23 cellular contexts compared by ENCODE assay signal in the genomic region with DNA sequence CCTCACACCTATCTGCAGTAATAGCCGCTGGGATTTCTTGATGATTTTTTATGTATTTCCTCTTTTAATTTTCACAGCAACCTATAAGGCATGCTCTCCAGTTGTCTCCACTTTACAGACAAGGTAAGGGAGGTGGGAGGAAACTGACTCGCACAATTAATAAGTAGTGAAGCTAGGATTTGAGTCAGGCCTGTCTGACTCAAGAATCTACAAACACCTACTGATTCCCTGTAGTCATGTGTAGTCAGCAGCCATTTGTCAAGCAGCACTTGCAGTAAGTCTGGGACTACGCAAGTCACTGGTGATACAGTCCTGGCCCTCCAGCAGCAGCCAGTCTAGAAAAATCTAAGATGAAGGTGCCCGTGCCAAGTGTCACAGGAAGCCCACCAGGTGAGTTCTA.
DNase-seq lines count a peak whose midpoint lies in the region; ATAC-seq, FAIRE-seq and TF ChIP-seq lines count a peak whose summit lies in the region.
"Had no signal": no experiment of that assay in that cellular context is flagged by ENCODE, and none has a peak within 500 bp of the region (broad histone marks: within the 10 kb centered on the region; RNA-seq: fewer than 3 reads in every experiment).

No MANE protein-coding gene starts in this region.

- H3K27ac ChIP-seq in A549 (peak overlapping the region; percentile 39 to 70), Panc1 (ENCODE audit: low read length) (no peak overlapping the region), fibroblast of lung (ENCODE audit: insufficient read depth, low read length) (no peak overlapping the region)
- H3K27ac ChIP-seq: BLaER1, breast epithelium, parathyroid adenoma, SJCRH30, suprapubic skin, uterus had no signal

- no peaks in the 10 kb centered on the region for H4K20me1 ChIP-seq in fibroblast of lung (ENCODE audit: control insufficient read depth, extremely low read depth, insufficient read depth, low read length)
- H4K20me1 ChIP-seq: BLaER1 had no signal

- no peak overlapping the region for H3K4me3 Mint-ChIP-seq in activated CD4-positive, alpha-beta T cell treated with anti-CD3 and anti-CD28 coated beads for 36 hours
- H3K4me3 Mint-ChIP-seq in activated CD4-positive, alpha-beta T cell treated with anti-CD3 and anti-CD28 coated beads, Interleukin-2, amount 10 ng/mL, durations not matched to agents 7 days and 5 days, result no peak overlapping the region
- H3K4me3 Mint-ChIP-seq: activated naive CD8-positive, alpha-beta T cell treated with anti-CD3 and anti-CD28 coated beads, Interleukin-2, amount 10 ng/mL, durations not matched to agents 7 days and 5 days; dendritic cell treated with granulocyte-macrophage colony-stimulating factor and Interleukin-4, amounts not matched to agents 40 ng/mL and 50 ng/mL, for 4 days; naive thymus-derived CD4-positive, alpha-beta T cell; T-helper 17 cell; WTC11 had no signal

- peaks cover 17% of the 10 kb centered on the region for H3K4me1 Mint-ChIP-seq in activated CD4-positive, alpha-beta T cell treated with anti-CD3 and anti-CD28 coated beads for 36 hours
- no peaks in the 10 kb centered on the region for H3K4me1 Mint-ChIP-seq in activated CD4-positive, alpha-beta T cell treated with anti-CD3 and anti-CD28 coated beads, Interleukin-2, amount 10 ng/mL, durations not matched to agents 7 days and 5 days
- H3K4me1 Mint-ChIP-seq: activated naive CD8-positive, alpha-beta T cell treated with anti-CD3 and anti-CD28 coated beads, Interleukin-2, amount 10 ng/mL, durations not matched to agents 7 days and 5 days; naive thymus-derived CD4-positive, alpha-beta T cell; T-helper 17 cell had no signal

- TF ChIP-seq CTCF in A549 (IDR thresholded peaks at IDR 0.05) (no peak), Panc1 (IDR thresholded peaks at IDR 0.05) (no peak), fibroblast of lung (conservative IDR thresholded peaks at IDR 0.05 in 1 of 2, IDR thresholded peaks at IDR 0.05 in 1 of 2; ENCODE audit: low read depth in 1 of 2, low read length in 2 of 2) (no peak)

- no peaks in the 10 kb centered on the region for H3K79me2 ChIP-seq in fibroblast of lung (ENCODE audit: control insufficient read depth, insufficient read depth, low read length)
- H3K79me2 ChIP-seq: parathyroid adenoma had no signal

- H2AFZ ChIP-seq in fibroblast of lung (ENCODE audit: low read length), result no peak overlapping the region

- H3K9me3 ChIP-seq in A549, result no peaks in the 10 kb centered on the region
- H3K9me3 ChIP-seq in Panc1 (ENCODE audit: control insufficient read depth, insufficient read depth, low read depth, low read length), result no peaks in the 10 kb centered on the region
- H3K9me3 ChIP-seq in fibroblast of lung (ENCODE audit: control insufficient read depth, insufficient read depth, low read depth, low read length), result no peaks in the 10 kb centered on the region
- H3K9me3 ChIP-seq: BLaER1, breast epithelium, SJCRH30, suprapubic skin, uterus had no signal

- no peak for TF ChIP-seq RAD21 in A549 (conservative IDR thresholded peaks at IDR 0.05 in 1 of 2, IDR thresholded peaks at IDR 0.05 in 1 of 2)

- no peak for TF ChIP-seq EP300 in A549 (IDR thresholded peaks at IDR 0.05)

- no peak for FAIRE-seq in A549 (lab: Jason Lieb, UNC)
- FAIRE-seq: frontal cortex, G401.6 had no signal

- POLR2A ChIA-PET in activated CD4-positive, alpha-beta T cell treated with anti-CD3 and anti-CD28 coated beads for 36 hours (lab: Charles Lee), result interaction anchor here (1.2 kb wide), 1 partner anchor 279 kb away, joined by 3 read pairs; no protein-coding TSS in a partner anchor
- POLR2A ChIA-PET in activated CD4-positive, alpha-beta T cell treated with anti-CD3 and anti-CD28 coated beads, Interleukin-2, amount 10 ng/mL, durations not matched to agents 7 days and 5 days (lab: Charles Lee), result no interaction called here
- POLR2A ChIA-PET in A549 (lab: Yijun Ruan, JAX) (interaction anchor here (0.5 kb wide), 1 partner anchor 10 kb away, joined by 4 read pairs; no protein-coding TSS in a partner anchor), Panc1 (lab: Charles Lee) (no interaction called here)

- DNase-seq in activated CD4-positive, alpha-beta T cell treated with anti-CD3 and anti-CD28 coated beads for 36 hours, result peak; percentile 57
- DNase-seq in activated CD4-positive, alpha-beta T cell treated with anti-CD3 and anti-CD28 coated beads, Interleukin-2, amount 10 ng/mL, durations not matched to agents 7 days and 5 days, result no peak
- peak in 1 of 2 experiments; percentile 46 for DNase-seq in A549 (ENCODE audit: low read depth in 1 of 2, low spot score in 1 of 2)
- DNase-seq in Panc1 (ENCODE audit: low read depth, low spot score), result no peak
- peak; percentile 38 to 41 for DNase-seq in fibroblast of lung (ENCODE audit: low read depth in 2 of 2)
- DNase-seq in stimulated activated CD8-positive, alpha-beta memory T cell treated with anti-CD3 and anti-CD28 coated beads, Interleukin-4, amount 100 ng/mL, for 48 hours, result no peak
- no peak for DNase-seq in left cardiac atrium
- DNase-seq: 8988T; activated naive CD8-positive, alpha-beta T cell treated with anti-CD3 and anti-CD28 coated beads, Interleukin-2, amount 10 ng/mL, durations not matched to agents 7 days and 5 days; naive thymus-derived CD4-positive, alpha-beta T cell; NCI-H526 treated with DMSO at 0.1 percent for 48 hours had no signal

- no peak overlapping the region for H3K4me3 ChIP-seq in A549
- H3K4me3 ChIP-seq in Panc1 (ENCODE audit: low read depth in 2 of 2, low read length in 2 of 2), result no peak overlapping the region
- H3K4me3 ChIP-seq in fibroblast of lung (replicated peaks in 1 of 4; ENCODE audit: control extremely low read depth in 1 of 4, insufficient read depth in 1 of 4, low read depth in 3 of 4, low read length in 4 of 4), result no peak overlapping the region
- H3K4me3 ChIP-seq: BLaER1, breast epithelium, SJCRH30, suprapubic skin, uterus had no signal

- peak overlapping the region; percentile 26 for H3K4me2 ChIP-seq in A549
- H3K4me2 ChIP-seq in fibroblast of lung (ENCODE audit: extremely low read depth, insufficient read depth, low read length), result no peak overlapping the region
- H3K4me2 ChIP-seq: BLaER1 had no signal

- no peaks in the 10 kb centered on the region; the same call in 1 of the 2 replicates for H3K27me3 ChIP-seq in Panc1 (ENCODE audit: control insufficient read depth, insufficient read depth, low read length)
- H3K27me3 ChIP-seq in fibroblast of lung (ENCODE audit: control insufficient read depth, insufficient read depth, low read length), result no peaks in the 10 kb centered on the region
- H3K27me3 ChIP-seq: BLaER1, breast epithelium, SJCRH30, suprapubic skin, uterus had no signal

- H3K9ac ChIP-seq in fibroblast of lung (ENCODE audit: insufficient read depth, low read length), result no peak overlapping the region
- H3K9ac ChIP-seq: BLaER1, parathyroid adenoma had no signal

- TF ChIP-seq POLR2A in A549 (IDR thresholded peaks at IDR 0.05; ENCODE audit: low read length), result no peak

- H3K36me3 ChIP-seq in Panc1 (ENCODE audit: control insufficient read depth, insufficient read depth, low read length) (no peaks in the 10 kb centered on the region), fibroblast of lung (ENCODE audit: control insufficient read depth, insufficient read depth, low read length) (no peaks in the 10 kb centered on the region)
- H3K36me3 ChIP-seq: BLaER1, breast epithelium, SJCRH30, suprapubic skin, uterus had no signal

- in situ Hi-C loops in Panc1 (cut with HindIII; ENCODE audit: low pct_unique_long_range_greater_than_20kb, low sequenced_read_pairs), result no loop called here

- no peaks in the 10 kb centered on the region for H3K9me3 Mint-ChIP-seq in activated CD4-positive, alpha-beta T cell treated with anti-CD3 and anti-CD28 coated beads for 36 hours (ENCODE audit: low read depth)
- no peaks in the 10 kb centered on the region for H3K9me3 Mint-ChIP-seq in activated CD4-positive, alpha-beta T cell treated with anti-CD3 and anti-CD28 coated beads, Interleukin-2, amount 10 ng/mL, durations not matched to agents 7 days and 5 days
- H3K9me3 Mint-ChIP-seq: activated naive CD8-positive, alpha-beta T cell treated with anti-CD3 and anti-CD28 coated beads, Interleukin-2, amount 10 ng/mL, durations not matched to agents 7 days and 5 days; dendritic cell treated with granulocyte-macrophage colony-stimulating factor and Interleukin-4, amounts not matched to agents 40 ng/mL and 50 ng/mL, for 4 days; naive thymus-derived CD4-positive, alpha-beta T cell; WTC11 had no signal

- CTCF ChIA-PET in activated CD4-positive, alpha-beta T cell treated with anti-CD3 and anti-CD28 coated beads for 36 hours (lab: Charles Lee), result interaction anchor here (0.7 to 5.1 kb wide), 6 partner anchors 13 to 419 kb away, joined by 3 to 50 read pairs (median 12); no protein-coding TSS in a partner anchor
- CTCF ChIA-PET in activated CD4-positive, alpha-beta T cell treated with anti-CD3 and anti-CD28 coated beads, Interleukin-2, amount 10 ng/mL, durations not matched to agents 7 days and 5 days (lab: Charles Lee), result interaction anchor here (1.0 to 2.0 kb wide), 9 partner anchors 9 to 232 kb away, joined by 3 to 11 read pairs (median 5); no protein-coding TSS in a partner anchor
- CTCF ChIA-PET in A549 (lab: Yijun Ruan, JAX), result interaction anchor here (0.6 to 19.2 kb wide), 52 partner anchors 9 to 856 kb away, joined by 3 to 715 read pairs (median 7); partner anchors contain the start of gene PKDCC
- CTCF ChIA-PET in Panc1 (lab: Charles Lee), result interaction anchor here (1.3 to 2.2 kb wide), 3 partner anchors 15 to 233 kb away, joined by 7 to 15 read pairs (median 10); no protein-coding TSS in a partner anchor

- H3K27me3 Mint-ChIP-seq in activated CD4-positive, alpha-beta T cell treated with anti-CD3 and anti-CD28 coated beads for 36 hours, result peaks cover 10% of the 10 kb centered on the region
- H3K27me3 Mint-ChIP-seq in activated CD4-positive, alpha-beta T cell treated with anti-CD3 and anti-CD28 coated beads, Interleukin-2, amount 10 ng/mL, durations not matched to agents 7 days and 5 days, result peaks cover 7% of the 10 kb centered on the region

- H3K4me1 ChIP-seq in A549 (peaks cover 27% of the 10 kb centered on the region), Panc1 (ENCODE audit: control insufficient read depth, insufficient read depth, low read length) (no peaks in the 10 kb centered on the region), fibroblast of lung (ENCODE audit: control insufficient read depth, extremely low read depth, insufficient read depth, low read length) (no peaks in the 10 kb centered on the region)
- H3K4me1 ChIP-seq: BLaER1, breast epithelium, parathyroid adenoma, suprapubic skin, uterus had no signal

- peak; percentile 97 for ATAC-seq in activated CD4-positive, alpha-beta T cell treated with anti-CD3 and anti-CD28 coated beads for 36 hours
- peak; percentile 59 to 67; a peak in 4 of 6 replicates for ATAC-seq in A549
- ATAC-seq in Panc1, result peak; percentile 54
- no peak for ATAC-seq in GM21717 (IDR thresholded peaks at IDR 0.05; ENCODE audit: unreplicated experiment)
- no peak for ATAC-seq in left cardiac atrium
- ATAC-seq: naive thymus-derived CD4-positive, alpha-beta T cell; T-helper 17 cell had no signal

- H3K36me3 Mint-ChIP-seq in activated CD4-positive, alpha-beta T cell treated with anti-CD3 and anti-CD28 coated beads for 36 hours (ENCODE audit: low read depth), result no peaks in the 10 kb centered on the region
- no peaks in the 10 kb centered on the region for H3K36me3 Mint-ChIP-seq in activated CD4-positive, alpha-beta T cell treated with anti-CD3 and anti-CD28 coated beads, Interleukin-2, amount 10 ng/mL, durations not matched to agents 7 days and 5 days (ENCODE audit: low read depth)
- H3K36me3 Mint-ChIP-seq: activated naive CD8-positive, alpha-beta T cell treated with anti-CD3 and anti-CD28 coated beads, Interleukin-2, amount 10 ng/mL, durations not matched to agents 7 days and 5 days; naive thymus-derived CD4-positive, alpha-beta T cell; WTC11 had no signal

- WGBS in A549 (ENCODE audit: missing lambda C conversion rate), result 55% methylated on average over 4 of the region's 4 CpGs

- no TSS peak for BruUV-seq in Panc1 (replicated peaks; lab: Mats Ljungman, UMichigan)

- H3K27ac Mint-ChIP-seq in activated CD4-positive, alpha-beta T cell treated with anti-CD3 and anti-CD28 coated beads for 36 hours, result peak overlapping the region; percentile 47
- no peak overlapping the region for H3K27ac Mint-ChIP-seq in activated CD4-positive, alpha-beta T cell treated with anti-CD3 and anti-CD28 coated beads, Interleukin-2, amount 10 ng/mL, durations not matched to agents 7 days and 5 days
- H3K27ac Mint-ChIP-seq: activated naive CD8-positive, alpha-beta T cell treated with anti-CD3 and anti-CD28 coated beads, Interleukin-2, amount 10 ng/mL, durations not matched to agents 7 days and 5 days; dendritic cell treated with granulocyte-macrophage colony-stimulating factor and Interleukin-4, amounts not matched to agents 40 ng/mL and 50 ng/mL, for 4 days; naive thymus-derived CD4-positive, alpha-beta T cell; T-helper 17 cell; WTC11 had no signal

- intact Hi-C loops in activated CD4-positive, alpha-beta T cell treated with anti-CD3 and anti-CD28 coated beads for 36 hours (cut with DNase I, micrococcal nuclease), result loop anchor here (1.0 to 10.0 kb wide), 3 partner anchors 13 to 341 kb away; no protein-coding TSS in a partner anchor
- intact Hi-C loops in Panc1 (cut with micrococcal nuclease; ENCODE audit: unreplicated experiment) (loop anchor here (1.0 to 10.0 kb wide), 2 partner anchors 232 to 381 kb away; no protein-coding TSS in a partner anchor), left cardiac atrium (cut with DNase I) (loop anchor here (5.0 to 10.0 kb wide), 2 partner anchors 233 to 371 kb away; no protein-coding TSS in a partner anchor)

Comparison
In these comparisons a context has a peak if more than half of its experiments do, and no peak if none do; other contexts are left out.
1. DNase-seq: peak in activated CD4-positive, alpha-beta T cell treated with anti-CD3 and anti-CD28 coated beads for 36 hours (single experiment) and fibroblast of lung (2 of 2); none in activated CD4-positive, alpha-beta T cell treated with anti-CD3 and anti-CD28 coated beads, Interleukin-2, amount 10 ng/mL, durations not matched to agents 7 days and 5 days (single experiment), Panc1 (single experiment), stimulated activated CD8-positive, alpha-beta memory T cell treated with anti-CD3 and anti-CD28 coated beads, Interleukin-4, amount 100 ng/mL, for 48 hours (single experiment) and left cardiac atrium (single experiment).
2. POLR2A ChIA-PET loops: an anchor here in activated CD4-positive, alpha-beta T cell treated with anti-CD3 and anti-CD28 coated beads for 36 hours (1.2 kb wide) and A549 (0.5 kb wide); none called in activated CD4-positive, alpha-beta T cell treated with anti-CD3 and anti-CD28 coated beads, Interleukin-2, amount 10 ng/mL, durations not matched to agents 7 days and 5 days and Panc1.
3. ATAC-seq: peak in activated CD4-positive, alpha-beta T cell treated with anti-CD3 and anti-CD28 coated beads for 36 hours (single experiment), A549 (2 of 2) and Panc1 (single experiment); none in GM21717 (single experiment) and left cardiac atrium (0 of 2).
4. H3K27ac ChIP-seq: peak in A549 (2 of 2); none in Panc1 (single experiment) and fibroblast of lung (single experiment).